Comparison of ENCODE assay signal across 7 cellular contexts in the genomic region with DNA sequence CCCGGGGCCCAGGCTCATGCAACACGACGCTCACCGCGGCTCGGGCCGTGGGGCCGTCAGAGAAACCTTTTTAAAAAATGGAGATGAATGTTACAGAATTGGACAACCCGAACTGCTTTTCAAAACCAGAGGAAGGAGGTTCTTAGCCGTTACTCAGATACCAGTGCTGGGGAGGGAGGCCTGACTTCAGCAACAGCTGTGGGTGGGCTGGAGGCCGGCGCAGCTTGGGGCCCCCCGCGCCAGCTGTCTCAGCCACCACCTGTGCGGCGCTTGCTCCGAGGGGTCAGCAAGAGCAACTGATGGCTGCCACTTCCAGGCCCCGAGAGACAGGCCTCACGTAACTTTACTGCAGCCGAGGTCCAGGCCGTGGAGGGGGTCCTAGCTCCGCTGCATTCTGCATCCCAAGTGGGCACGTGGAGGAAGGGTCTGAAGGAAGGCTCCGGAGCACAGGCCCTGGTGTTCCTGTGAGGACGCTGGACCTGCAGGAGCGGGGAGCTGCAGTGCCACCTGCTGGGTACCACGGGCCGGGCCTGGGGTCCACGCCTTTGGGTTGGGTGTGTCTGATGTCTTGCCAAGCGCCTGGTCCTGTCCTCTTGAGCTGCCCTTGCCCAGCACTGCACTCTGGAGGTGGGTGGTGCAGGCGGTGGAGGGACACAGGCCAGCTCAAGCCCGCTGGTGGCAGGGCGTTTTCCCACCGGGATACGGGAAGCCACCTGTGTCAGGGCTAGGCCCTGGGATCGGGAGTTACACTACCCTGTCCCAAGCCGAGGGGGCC. TPM values are rescaled to one million over a fixed set of nuclear protein-coding genes. Genes with fewer than 3 reads are reported as not detected.
DNase-seq lines count a peak whose midpoint lies in the region; ATAC-seq and TF ChIP-seq lines count a peak whose summit lies in the region.

No MANE protein-coding gene starts in this region.

- DNase-seq in GM12865 (ENCODE audit: low read depth) (peak; percentile 37), NCI-H510A treated with DMSO at 0.1 percent for 48 hours (lab: John Stamatoyannopoulos, UW) (peak; percentile 40), heart left ventricle (peak; percentile 61 to 83 (median 80)), spleen (peak; percentile 82), DMS153 treated with DMSO at 0.1 percent for 48 hours (lab: John Stamatoyannopoulos, UW; ENCODE audit: unreplicated experiment) (no peak)
- peak; percentile 8 for DNase-seq in activated effector memory CD4-positive, alpha-beta T cell treated with Interleukin-2 at 50 U/mL for 16 hours

- no peaks in the 10 kb centered on the region for H3K27me3 ChIP-seq in heart left ventricle
- no peaks in the 10 kb centered on the region for H3K27me3 ChIP-seq in spleen (replicated peaks in 1 of 7)

- H3K4me1 ChIP-seq in heart left ventricle: peaks cover 0 to 15% (median 0%) of the 10 kb centered on the region in 12 donors
- no peaks in the 10 kb centered on the region for H3K4me1 ChIP-seq in spleen

- ATAC-seq in heart left ventricle: peak; percentile 59 to 84 (median 80)
- ATAC-seq in GM18519 (IDR thresholded peaks at IDR 0.05; ENCODE audit: low FRiP score, unreplicated experiment): no peak

- H3K27ac ChIP-seq in heart left ventricle (peak overlapping the region in 4 of 12 donors; percentile 11 to 48 (median 30)), spleen (no peak overlapping the region)

- H3K9me3 ChIP-seq in heart left ventricle (no peaks in the 10 kb centered on the region), spleen (no peaks in the 10 kb centered on the region)

- peaks cover 2 to 100% (median 95%) of the 10 kb centered on the region in 9 donors for H3K36me3 ChIP-seq in heart left ventricle
- peaks cover 0 to 100% (median 86%) of the 10 kb centered on the region in 6 donors for H3K36me3 ChIP-seq in spleen

- peak; percentile 43 for TF ChIP-seq CTCF in GM12865 (IDR thresholded peaks at IDR 0.05; ENCODE audit: insufficient read depth, low read depth, low read length, missing control alignments)
- TF ChIP-seq CTCF in heart left ventricle (IDR thresholded peaks at IDR 0.05): peak; percentile 19 to 68 (median 53)
- TF ChIP-seq CTCF in spleen (IDR thresholded peaks at IDR 0.05 in 8 of 11, conservative IDR thresholded peaks at IDR 0.05 in 3 of 11): peak in 10 of 11 experiments; percentile 15 to 69 (median 44)

- WGBS in heart left ventricle, 4 donors: 64 to 72% (median 67%) methylated on average over 31 to 37 of the region's 37 CpGs
- WGBS in spleen, 5 donors: 73 to 81% (median 77%) methylated on average over 34 to 37 of the region's 37 CpGs

- H3K4me3 ChIP-seq in GM12865 (ENCODE audit: low read depth, low read length): no peak overlapping the region
- no peak overlapping the region for H3K4me3 ChIP-seq in heart left ventricle
- no peak overlapping the region for H3K4me3 ChIP-seq in spleen

- intact Hi-C loops in heart left ventricle (cut with DNase I) (loop anchor here in 5 of 10 donors (1.0 to 10.0 kb wide), 4 partner anchors 67 to 150 kb away; a partner anchor contains a TSS), spleen (cut with DNase I; ENCODE audit: low total_unique reads) (no loop called here)

- TF ChIP-seq POLR2A in heart left ventricle (IDR thresholded peaks at IDR 0.05) (no peak), spleen (IDR thresholded peaks at IDR 0.05) (no peak)

RNA-seq across cellular contexts. Expression of a gene that starts 9.8 kb away (rescaled TPM):
- 10 to 100 TPM in 7 of 9 donors, 1 to 10 TPM in 2; 7.5 to 20.7 (median 12.1) TPM for total RNA-seq in heart left ventricle
- polyA plus RNA-seq in heart left ventricle: 10 to 100 TPM; 21.7 to 22.1 TPM
- total RNA-seq in spleen: 10 to 100 TPM; 13.0 to 27.1 (median 15.5) TPM
- polyA plus RNA-seq in spleen: 10 to 100 TPM; 21.5 to 29.1 (median 24.0) TPM

RNA-seq across cellular contexts. Expression of a gene that starts 20.9 kb away (rescaled TPM):
- total RNA-seq in heart left ventricle: 10 to 100 TPM in 2 of 9 donors, 1 to 10 TPM in 7; 3.5 to 11.2 (median 7.9) TPM
- 1 to 10 TPM; 2.9 to 7.3 TPM for polyA plus RNA-seq in heart left ventricle
- 10 to 100 TPM in 4 of 7 donors, 1 to 10 TPM in 3; 6.6 to 14.0 (median 10.5) TPM for total RNA-seq in spleen
- 1 to 10 TPM; 3.4 to 6.0 (median 4.4) TPM for polyA plus RNA-seq in spleen

RNA-seq across cellular contexts. Expression of a gene that starts 31.8 kb away (rescaled TPM):
- total RNA-seq in heart left ventricle (100 to 1,000 TPM in 1 of 9 donors, 10 to 100 TPM in 8; 38.7 to 179 (median 65.4) TPM), spleen (10 to 100 TPM; 18.5 to 41.5 (median 29.4) TPM)
- polyA plus RNA-seq in heart left ventricle (10 to 100 TPM; 28.6 to 47.8 TPM), spleen (10 to 100 TPM in 1 of 3 donors, 1 to 10 TPM in 2; 5.0 to 12.0 (median 6.2) TPM)

RNA-seq across cellular contexts. Expression of a gene that starts 54.7 kb away (rescaled TPM):
- total RNA-seq in heart left ventricle (10 to 100 TPM in 7 of 9 donors, 1 to 10 TPM in 2; 6.4 to 23.1 (median 11.8) TPM), spleen (10 to 100 TPM; 23.5 to 61.0 (median 48.0) TPM)
- polyA plus RNA-seq in heart left ventricle (10 to 100 TPM; 12.4 to 17.0 TPM), spleen (100 to 1,000 TPM in 1 of 3 donors, 10 to 100 TPM in 2; 53.1 to 131 (median 89.3) TPM)
